8 cellular contexts compared by ENCODE assay signal in genomic region chr3:43286886-43287301, GRCh38. TPM values are rescaled to one million over a fixed set of nuclear protein-coding genes. Genes with fewer than 3 reads are reported as not detected.
DNase-seq lines count a peak whose midpoint lies in the region; ATAC-seq and TF ChIP-seq lines count a peak whose summit lies in the region.

No MANE protein-coding gene starts in this region.

- POLR2A ChIA-PET in naive thymus-derived CD8-positive, alpha-beta T cell (lab: Charles Lee), result interaction anchor here (0.9 to 4.0 kb wide), 21 partner anchors 10 to 216 kb away, joined by 3 to 100 read pairs (median 5); no protein-coding TSS in a partner anchor

- H3K36me3 Mint-ChIP-seq in activated CD4-positive, alpha-beta T cell treated with anti-CD3 and anti-CD28 coated beads, Interleukin-2, amount 10 ng/mL, durations not matched to agents 24 days and 14 days (ENCODE audit: low read depth), result peaks cover 23% of the 10 kb centered on the region
- H3K36me3 Mint-ChIP-seq in naive thymus-derived CD8-positive, alpha-beta T cell, result peaks cover 7 to 40% (median 20%) of the 10 kb centered on the region in 3 donors

- peak overlapping the region; percentile 83 for H3K4me3 ChIP-seq in HUES6 (ENCODE audit: low read depth, low read length)

- peaks cover 7% of the 10 kb centered on the region for H3K27me3 Mint-ChIP-seq in activated CD4-positive, alpha-beta T cell treated with anti-CD3 and anti-CD28 coated beads, Interleukin-2, amount 10 ng/mL, durations not matched to agents 24 days and 14 days
- peaks cover 0 to 2% (median 0%) of the 10 kb centered on the region in 5 donors for H3K27me3 Mint-ChIP-seq in naive thymus-derived CD8-positive, alpha-beta T cell

- peaks cover 15% of the 10 kb centered on the region for H3K4me1 ChIP-seq in HUES6 (ENCODE audit: control insufficient read depth, insufficient read depth, low read length)

- peak overlapping the region; percentile 68 for H3K9ac ChIP-seq in HUES6 (ENCODE audit: low read length)

- no peak overlapping the region for H3K27ac ChIP-seq in HUES6 (ENCODE audit: low read depth, low read length)

- H3K36me3 ChIP-seq in HUES6 (ENCODE audit: control insufficient read depth, insufficient read depth, low read length), result no peaks in the 10 kb centered on the region

- intact Hi-C loops in activated CD4-positive, alpha-beta T cell treated with anti-CD3 and anti-CD28 coated beads, Interleukin-2, amount 10 ng/mL, durations not matched to agents 24 days and 14 days (cut with micrococcal nuclease), result loop anchor here (2.0 to 10.0 kb wide), 8 partner anchors 40 to 692 kb away; partner anchors contain the start of genes ACKR2, ANO10, HIGD1A and POMGNT2

- peak overlapping the region; percentile 91 for H3K27ac Mint-ChIP-seq in activated CD4-positive, alpha-beta T cell treated with anti-CD3 and anti-CD28 coated beads, Interleukin-2, amount 10 ng/mL, durations not matched to agents 24 days and 14 days
- H3K27ac Mint-ChIP-seq in naive thymus-derived CD8-positive, alpha-beta T cell, result peak overlapping the region; percentile 95 to 99 (median 97)

- H3K27me3 ChIP-seq in HUES6 (ENCODE audit: control insufficient read depth, insufficient read depth, low read length), result peaks cover 9% of the 10 kb centered on the region; the same call in 1 of the 2 replicates

- TF ChIP-seq POLR2A in erythroblast (IDR thresholded peaks at IDR 0.05; ENCODE audit: low read length), result no peak

- peaks cover 42% of the 10 kb centered on the region for H3K4me1 Mint-ChIP-seq in activated CD4-positive, alpha-beta T cell treated with anti-CD3 and anti-CD28 coated beads, Interleukin-2, amount 10 ng/mL, durations not matched to agents 24 days and 14 days
- peaks cover 34 to 48% (median 42%) of the 10 kb centered on the region in 4 donors for H3K4me1 Mint-ChIP-seq in naive thymus-derived CD8-positive, alpha-beta T cell

- ATAC-seq in GM19455 (IDR thresholded peaks at IDR 0.05; ENCODE audit: unreplicated experiment), result peak; percentile 30
- ATAC-seq in naive thymus-derived CD8-positive, alpha-beta T cell, result peak; percentile 31 to 43
- no peak for ATAC-seq in HG02970 (IDR thresholded peaks at IDR 0.05; ENCODE audit: low FRiP score, unreplicated experiment)

- H3K4me3 Mint-ChIP-seq in activated CD4-positive, alpha-beta T cell treated with anti-CD3 and anti-CD28 coated beads, Interleukin-2, amount 10 ng/mL, durations not matched to agents 24 days and 14 days, result peak overlapping the region; percentile 94
- peak overlapping the region; percentile 93 to 100 (median 98) for H3K4me3 Mint-ChIP-seq in naive thymus-derived CD8-positive, alpha-beta T cell

- H3K9me3 Mint-ChIP-seq in activated CD4-positive, alpha-beta T cell treated with anti-CD3 and anti-CD28 coated beads, Interleukin-2, amount 10 ng/mL, durations not matched to agents 24 days and 14 days, result no peaks in the 10 kb centered on the region
- no peaks in the 10 kb centered on the region for H3K9me3 Mint-ChIP-seq in naive thymus-derived CD8-positive, alpha-beta T cell

- peak; percentile 57 for DNase-seq in COLO668 (lab: John Stamatoyannopoulos, UW; ENCODE audit: unreplicated experiment)
- DNase-seq in activated CD4-positive, alpha-beta T cell treated with anti-CD3 and anti-CD28 coated beads, Interleukin-2, amount 10 ng/mL, durations not matched to agents 24 days and 14 days, result peak; percentile 82
- DNase-seq in erythroblast (lab: John Stamatoyannopoulos, UW), result peak; percentile 75 to 83
- peak in 6 of 10 donors; percentile 4 to 43 (median 38) for DNase-seq in naive thymus-derived CD8-positive, alpha-beta T cell
- no peak for DNase-seq in NCI-H2081 (lab: John Stamatoyannopoulos, UW)

- H3K9me3 ChIP-seq in HUES6 (ENCODE audit: control insufficient read depth, insufficient read depth, low read depth, low read length), result no peaks in the 10 kb centered on the region

RNA-seq across cellular contexts. Expression of gene SNRK, which starts 0.6 kb away (rescaled TPM):
- total RNA-seq in activated CD4-positive, alpha-beta T cell treated with anti-CD3 and anti-CD28 coated beads, Interleukin-2, amount 10 ng/mL, durations not matched to agents 24 days and 14 days, result 29.0 and 30.3 TPM in 2 replicates
- total RNA-seq in naive thymus-derived CD8-positive, alpha-beta T cell, result 100 to 1,000 TPM; 206 to 225 TPM
- polyA plus RNA-seq in naive thymus-derived CD8-positive, alpha-beta T cell, result 10 to 100 TPM; 71.1 to 97.5 (median 90.6) TPM

Comparison
In these comparisons a context has a peak if more than half of its experiments do, and no peak if none do; other contexts are left out.
1. DNase-seq: peak in COLO668 (single experiment), activated CD4-positive, alpha-beta T cell treated with anti-CD3 and anti-CD28 coated beads, Interleukin-2, amount 10 ng/mL, durations not matched to agents 24 days and 14 days (single experiment), erythroblast (2 of 2) and naive thymus-derived CD8-positive, alpha-beta T cell (6 of 10); none in NCI-H2081 (0 of 2).